ENCODE assay signal across 12 cellular contexts in genomic region chr12:1920971-1921370, GRCh38. TPM values are rescaled to one million over a fixed set of nuclear protein-coding genes. Genes with fewer than 3 reads are reported as not detected.
A peak's percentile ranks its signal among the peaks of the same experiment; 100 is the strongest.
DNase-seq lines count a peak whose midpoint lies in the region; ATAC-seq and TF ChIP-seq lines count a peak whose summit lies in the region.
"Had no signal": no experiment of that assay in that cellular context is flagged by ENCODE, and none has a peak within 500 bp of the region (broad histone marks: within the 10 kb centered on the region; RNA-seq: fewer than 3 reads in every experiment).

No MANE protein-coding gene starts in this region.

- TF ChIP-seq CTCF in MM.1S (IDR thresholded peaks at IDR 0.05; ENCODE audit: low read length), result no peak

- no peaks in the 10 kb centered on the region for H3K36me3 ChIP-seq in SJCRH30
- no peaks in the 10 kb centered on the region for H3K36me3 ChIP-seq in MM.1S (replicated peaks; ENCODE audit: insufficient read depth, low read length)
- H3K36me3 ChIP-seq: gastroesophageal sphincter had no signal

- no peak overlapping the region for H3K27ac Mint-ChIP-seq in T-helper 17 cell
- peak overlapping the region; percentile 64 for H3K27ac Mint-ChIP-seq in memory B cell
- H3K27ac Mint-ChIP-seq in activated T-helper 17 cell treated with anti-CD3 and anti-CD28 coated beads, Interleukin-2, amount 50 U/mL, for 72 hours, result no peak overlapping the region
- H3K27ac Mint-ChIP-seq: CD8-positive, alpha-beta T cell had no signal

- no peak overlapping the region for H3K4me3 ChIP-seq in SJCRH30
- H3K4me3 ChIP-seq in MM.1S (ENCODE audit: low read length), result no peak overlapping the region
- H3K4me3 ChIP-seq: gastroesophageal sphincter had no signal

- no peaks in the 10 kb centered on the region for H3K79me2 ChIP-seq in MM.1S (ENCODE audit: low read length)

- H3K9me2 ChIP-seq in MM.1S (replicated peaks; ENCODE audit: insufficient read depth, low read length), result no peaks in the 10 kb centered on the region

- peaks cover 23% of the 10 kb centered on the region for H3K27me3 Mint-ChIP-seq in T-helper 17 cell
- peaks cover 6% of the 10 kb centered on the region for H3K27me3 Mint-ChIP-seq in memory B cell
- no peaks in the 10 kb centered on the region for H3K27me3 Mint-ChIP-seq in activated T-helper 17 cell treated with anti-CD3 and anti-CD28 coated beads, Interleukin-2, amount 50 U/mL, for 72 hours

- H3K36me3 Mint-ChIP-seq in T-helper 17 cell (ENCODE audit: low read depth), result peaks cover 2% of the 10 kb centered on the region
- H3K36me3 Mint-ChIP-seq in memory B cell, result peaks cover 8% of the 10 kb centered on the region
- no peaks in the 10 kb centered on the region for H3K36me3 Mint-ChIP-seq in activated T-helper 17 cell treated with anti-CD3 and anti-CD28 coated beads, Interleukin-2, amount 50 U/mL, for 72 hours (ENCODE audit: low read depth)
- H3K36me3 Mint-ChIP-seq: CD8-positive, alpha-beta T cell had no signal

- H3K4me2 ChIP-seq in MM.1S (ENCODE audit: low read depth, low read length), result no peak overlapping the region

- H3K27ac ChIP-seq in SJCRH30 (no peak overlapping the region), MM.1S (ENCODE audit: low read length) (no peak overlapping the region)
- H3K27ac ChIP-seq: gastroesophageal sphincter had no signal

- no peaks in the 10 kb centered on the region for H3K9me3 ChIP-seq in T-helper 17 cell (ENCODE audit: control insufficient read depth, low read length, poor library complexity, severe bottlenecking)
- no peaks in the 10 kb centered on the region; the same call in 1 of the 2 replicates for H3K9me3 ChIP-seq in SJCRH30 (replicated peaks)
- no peaks in the 10 kb centered on the region for H3K9me3 ChIP-seq in MM.1S (replicated peaks; ENCODE audit: insufficient read depth, low read length)
- H3K9me3 ChIP-seq: gastroesophageal sphincter had no signal

- H3K9me3 Mint-ChIP-seq in memory B cell, result no peaks in the 10 kb centered on the region
- no peaks in the 10 kb centered on the region for H3K9me3 Mint-ChIP-seq in activated T-helper 17 cell treated with anti-CD3 and anti-CD28 coated beads, Interleukin-2, amount 50 U/mL, for 72 hours
- H3K9me3 Mint-ChIP-seq: CD8-positive, alpha-beta T cell had no signal

- H3K4me1 Mint-ChIP-seq in T-helper 17 cell (peaks cover 21% of the 10 kb centered on the region), memory B cell (peaks cover 48% of the 10 kb centered on the region)
- peaks cover 15% of the 10 kb centered on the region for H3K4me1 Mint-ChIP-seq in activated T-helper 17 cell treated with anti-CD3 and anti-CD28 coated beads, Interleukin-2, amount 50 U/mL, for 72 hours

- ATAC-seq in T-helper 17 cell (no peak), memory B cell (ENCODE audit: low read depth) (no peak), HG02588 (IDR thresholded peaks at IDR 0.05; ENCODE audit: unreplicated experiment) (no peak)
- ATAC-seq in activated T-helper 17 cell treated with anti-CD3 and anti-CD28 coated beads, Interleukin-2, amount 50 U/mL, for 72 hours (replicated peaks), result no peak
- ATAC-seq: CD8-positive, alpha-beta T cell; gastroesophageal sphincter had no signal

- no peaks in the 10 kb centered on the region for H3F3A ChIP-seq in MM.1S (ENCODE audit: insufficient read depth, low read length)

- H4K20me1 ChIP-seq in MM.1S (ENCODE audit: insufficient read depth, low read length), result no peaks in the 10 kb centered on the region

- H3K27me3 ChIP-seq in SJCRH30 (no peaks in the 10 kb centered on the region), MM.1S (replicated peaks; ENCODE audit: insufficient read depth, low read length) (peaks cover 17% of the 10 kb centered on the region)
- H3K27me3 ChIP-seq: gastroesophageal sphincter had no signal

- H3K4me3 Mint-ChIP-seq in T-helper 17 cell, result peak overlapping the region; percentile 32
- no peak overlapping the region for H3K4me3 Mint-ChIP-seq in memory B cell
- H3K4me3 Mint-ChIP-seq in activated T-helper 17 cell treated with anti-CD3 and anti-CD28 coated beads, Interleukin-2, amount 50 U/mL, for 72 hours, result no peak overlapping the region
- H3K4me3 Mint-ChIP-seq: CD8-positive, alpha-beta T cell had no signal

- no peak overlapping the region for H2AFZ ChIP-seq in MM.1S (ENCODE audit: low read length)

- no peak overlapping the region for H3K9ac ChIP-seq in MM.1S (ENCODE audit: low read length)

- peak; percentile 2 for DNase-seq in AG08396 (ENCODE audit: low spot score)
- peak; percentile 2 for DNase-seq in GM03348 (ENCODE audit: low spot score)
- DNase-seq in T-helper 17 cell, result peak in 1 of 3 donors; percentile 2
- DNase-seq in memory B cell (ENCODE audit: low spot score in 2 of 2), result peak in 1 of 2 donors; percentile 10
- DNase-seq in SJCRH30, result no peak
- no peak for DNase-seq in MM.1S
- DNase-seq: effector CD8-positive, alpha-beta T cell; mesendoderm had no signal

- H3K4me1 ChIP-seq in SJCRH30, result peaks cover 38% of the 10 kb centered on the region
- no peaks in the 10 kb centered on the region for H3K4me1 ChIP-seq in MM.1S (ENCODE audit: low read length)

RNA-seq across cellular contexts. Expression of gene CACNA2D4, which starts 2.5 kb away (rescaled TPM):
- 10 to 100 TPM; 18.1 to 25.2 TPM for total RNA-seq in T-helper 17 cell
- total RNA-seq in SJCRH30 (2014; rRNA removed; shearing (Covaris generic)), result 2.7 and 3.6 TPM in 2 replicates
- 10 to 100 TPM; 13.7 to 23.0 TPM for total RNA-seq in activated T-helper 17 cell treated with anti-CD3 and anti-CD28 coated beads, Interleukin-2, amount 50 U/mL, for 72 hours

Comparison
In these comparisons a context has a peak if more than half of its experiments do, and no peak if none do; other contexts are left out.
1. DNase-seq: peak in AG08396 (single experiment) and GM03348 (single experiment); none in SJCRH30 (0 of 2) and MM.1S (single experiment).